ENCODE assay signal across 8 cellular contexts in genomic region chr20:32538526-32538918, GRCh38. TPM values are rescaled to one million over a fixed set of nuclear protein-coding genes. Genes with fewer than 3 reads are reported as not detected.
DNase-seq lines count a peak whose midpoint lies in the region; ATAC-seq, FAIRE-seq and TF ChIP-seq lines count a peak whose summit lies in the region.

No MANE protein-coding gene starts in this region.

- peak overlapping the region; percentile 76 for H3K4me3 Mint-ChIP-seq in T-helper 2 cell treated with Interferon-gamma antibody and Interleukin-4, amounts not matched to agents 5 μg/mL and 100 μg/mL, for 36 hours

- TF ChIP-seq POLR2A in GM12891 (IDR thresholded peaks at IDR 0.05; ENCODE audit: low read depth, low read length), result no peak

- H3K79me2 ChIP-seq in neural cell (replicated peaks; ENCODE audit: insufficient read depth, low read length), result peaks cover 10% of the 10 kb centered on the region

- FAIRE-seq in GM12891 (lab: Jason Lieb, UNC), result peak; percentile 62

- peaks cover 26% of the 10 kb centered on the region for H3K36me3 Mint-ChIP-seq in T-helper 2 cell treated with Interferon-gamma antibody and Interleukin-4, amounts not matched to agents 5 μg/mL and 100 μg/mL, for 36 hours (ENCODE audit: low read depth)

- no peak overlapping the region for H3K27ac ChIP-seq in neural cell (ENCODE audit: low read length)

- H3K27me3 Mint-ChIP-seq in T-helper 2 cell treated with Interferon-gamma antibody and Interleukin-4, amounts not matched to agents 5 μg/mL and 100 μg/mL, for 36 hours (ENCODE audit: low read depth), result no peaks in the 10 kb centered on the region

- no peaks in the 10 kb centered on the region for H4K20me1 ChIP-seq in neural cell (ENCODE audit: insufficient read depth)

- H3K9me2 ChIP-seq in neural cell (ENCODE audit: insufficient read depth, low read length), result no peaks in the 10 kb centered on the region

- no peak overlapping the region for H3K4me2 ChIP-seq in neural cell (ENCODE audit: low read length)

- H3K4me1 Mint-ChIP-seq in T-helper 2 cell treated with Interferon-gamma antibody and Interleukin-4, amounts not matched to agents 5 μg/mL and 100 μg/mL, for 36 hours (ENCODE audit: low read depth), result peaks cover 63% of the 10 kb centered on the region

- TF ChIP-seq EP300 in neural cell (conservative IDR thresholded peaks at IDR 0.05; ENCODE audit: poor library complexity, severe bottlenecking), result no peak

- H3K9me3 ChIP-seq in neural cell (ENCODE audit: low read length), result no peaks in the 10 kb centered on the region

- no peaks in the 10 kb centered on the region for H3K36me3 ChIP-seq in neural cell (ENCODE audit: insufficient read depth, low read length)

- no peaks in the 10 kb centered on the region for H3K27me3 ChIP-seq in neural cell (ENCODE audit: insufficient read depth, low read depth, low read length)

- no peak for ATAC-seq in GM21360 (IDR thresholded peaks at IDR 0.05; ENCODE audit: unreplicated experiment)

- no peak overlapping the region for H2AFZ ChIP-seq in neural cell (ENCODE audit: low read depth, low read length)

- H3K9ac ChIP-seq in neural cell (ENCODE audit: low read length), result peak overlapping the region; percentile 39

- H3K9me3 Mint-ChIP-seq in T-helper 2 cell treated with Interferon-gamma antibody and Interleukin-4, amounts not matched to agents 5 μg/mL and 100 μg/mL, for 36 hours, result no peaks in the 10 kb centered on the region

- no peak for TF ChIP-seq CTCF in choroid plexus epithelial cell (conservative IDR thresholded peaks at IDR 0.05; ENCODE audit: low read depth, low read length)
- no peak for TF ChIP-seq CTCF in neural cell (IDR thresholded peaks at IDR 0.05; ENCODE audit: poor library complexity, severe bottlenecking)

- DNase-seq in GM12891 (ENCODE audit: insufficient read length, low spot score) (no peak), choroid plexus epithelial cell (ENCODE audit: low read depth) (peak; percentile 48), RPMI8226 (no peak), epidermal melanocyte (ENCODE audit: insufficient read length, low spot score) (no peak), NCI-H2227 treated with DMSO at 0.1 percent for 48 hours (lab: John Stamatoyannopoulos, UW) (no peak)
- DNase-seq in T-helper 2 cell treated with Interferon-gamma antibody and Interleukin-4, amounts not matched to agents 5 μg/mL and 100 μg/mL, for 36 hours (ENCODE audit: low spot score), result no peak

- TF ChIP-seq RAD21 in neural cell (conservative IDR thresholded peaks at IDR 0.05), result no peak

- H3F3A ChIP-seq in neural cell (ENCODE audit: insufficient read depth, low read length, poor library complexity, severe bottlenecking), result no peaks in the 10 kb centered on the region

- H3K4me3 ChIP-seq in choroid plexus epithelial cell (ENCODE audit: low read depth, low read length) (no peak overlapping the region), neural cell (ENCODE audit: low read length) (no peak overlapping the region)

- H3K27ac Mint-ChIP-seq in T-helper 2 cell treated with Interferon-gamma antibody and Interleukin-4, amounts not matched to agents 5 μg/mL and 100 μg/mL, for 36 hours, result peak overlapping the region; percentile 96

TF ChIP-seq in GM12891, 5 proteins besides CTCF, POLR2A, EP300 and RAD21:
- TF ChIP-seq SPI1 (IDR thresholded peaks at IDR 0.05; ENCODE audit: low read depth, low read length) (no peak), POU2F2 (IDR thresholded peaks at IDR 0.05; ENCODE audit: low read depth, low read length) (no peak), TAF1 (IDR thresholded peaks at IDR 0.05; ENCODE audit: low read depth, low read length) (no peak), POLR2AphosphoS5 (IDR thresholded peaks at IDR 0.05; ENCODE audit: low read depth, low read length) (no peak), PAX5 (IDR thresholded peaks at IDR 0.05; ENCODE audit: insufficient read depth, low read length, severe bottlenecking) (no peak)

TF ChIP-seq in neural cell, 6 proteins besides CTCF, POLR2A, EP300 and RAD21:
- TF ChIP-seq SMC3 (conservative IDR thresholded peaks at IDR 0.05; ENCODE audit: poor library complexity) (no peak), MXI1 (conservative IDR thresholded peaks at IDR 0.05; ENCODE audit: poor library complexity, severe bottlenecking) (no peak), TAF1 (IDR thresholded peaks at IDR 0.05; ENCODE audit: low read depth) (no peak), EZH2 (IDR thresholded peaks at IDR 0.05; ENCODE audit: borderline replicate concordance, insufficient read depth, low read length, poor library complexity, severe bottlenecking) (no peak), POLR2AphosphoS5 (IDR thresholded peaks at IDR 0.05) (no peak)
- TF ChIP-seq, protein P1, sequence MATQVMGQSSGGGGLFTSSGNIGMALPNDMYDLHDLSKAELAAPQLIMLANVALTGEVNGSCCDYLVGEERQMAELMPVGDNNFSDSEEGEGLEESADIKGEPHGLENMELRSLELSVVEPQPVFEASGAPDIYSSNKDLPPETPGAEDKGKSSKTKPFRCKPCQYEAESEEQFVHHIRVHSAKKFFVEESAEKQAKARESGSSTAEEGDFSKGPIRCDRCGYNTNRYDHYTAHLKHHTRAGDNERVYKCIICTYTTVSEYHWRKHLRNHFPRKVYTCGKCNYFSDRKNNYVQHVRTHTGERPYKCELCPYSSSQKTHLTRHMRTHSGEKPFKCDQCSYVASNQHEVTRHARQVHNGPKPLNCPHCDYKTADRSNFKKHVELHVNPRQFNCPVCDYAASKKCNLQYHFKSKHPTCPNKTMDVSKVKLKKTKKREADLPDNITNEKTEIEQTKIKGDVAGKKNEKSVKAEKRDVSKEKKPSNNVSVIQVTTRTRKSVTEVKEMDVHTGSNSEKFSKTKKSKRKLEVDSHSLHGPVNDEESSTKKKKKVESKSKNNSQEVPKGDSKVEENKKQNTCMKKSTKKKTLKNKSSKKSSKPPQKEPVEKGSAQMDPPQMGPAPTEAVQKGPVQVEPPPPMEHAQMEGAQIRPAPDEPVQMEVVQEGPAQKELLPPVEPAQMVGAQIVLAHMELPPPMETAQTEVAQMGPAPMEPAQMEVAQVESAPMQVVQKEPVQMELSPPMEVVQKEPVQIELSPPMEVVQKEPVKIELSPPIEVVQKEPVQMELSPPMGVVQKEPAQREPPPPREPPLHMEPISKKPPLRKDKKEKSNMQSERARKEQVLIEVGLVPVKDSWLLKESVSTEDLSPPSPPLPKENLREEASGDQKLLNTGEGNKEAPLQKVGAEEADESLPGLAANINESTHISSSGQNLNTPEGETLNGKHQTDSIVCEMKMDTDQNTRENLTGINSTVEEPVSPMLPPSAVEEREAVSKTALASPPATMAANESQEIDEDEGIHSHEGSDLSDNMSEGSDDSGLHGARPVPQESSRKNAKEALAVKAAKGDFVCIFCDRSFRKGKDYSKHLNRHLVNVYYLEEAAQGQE (IDR thresholded peaks at IDR 0.05; ENCODE audit: borderline replicate concordance), result no peak

RNA-seq across cellular contexts. Expression of gene NOL4L, which starts 46.6 kb away (rescaled TPM):
- 12.7 TPM for polyA plus RNA-seq in GM12891 (2012; ENCODE audit: low read depth, missing spikeins)
- polyA plus RNA-seq in neural cell, result 20.4 and 27.2 TPM in 2 replicates
- polyA minus RNA-seq in neural cell, result 39.7 and 54.6 TPM in 2 replicates
